1 cellular context compared by ENCODE assay signal in the genomic region with DNA sequence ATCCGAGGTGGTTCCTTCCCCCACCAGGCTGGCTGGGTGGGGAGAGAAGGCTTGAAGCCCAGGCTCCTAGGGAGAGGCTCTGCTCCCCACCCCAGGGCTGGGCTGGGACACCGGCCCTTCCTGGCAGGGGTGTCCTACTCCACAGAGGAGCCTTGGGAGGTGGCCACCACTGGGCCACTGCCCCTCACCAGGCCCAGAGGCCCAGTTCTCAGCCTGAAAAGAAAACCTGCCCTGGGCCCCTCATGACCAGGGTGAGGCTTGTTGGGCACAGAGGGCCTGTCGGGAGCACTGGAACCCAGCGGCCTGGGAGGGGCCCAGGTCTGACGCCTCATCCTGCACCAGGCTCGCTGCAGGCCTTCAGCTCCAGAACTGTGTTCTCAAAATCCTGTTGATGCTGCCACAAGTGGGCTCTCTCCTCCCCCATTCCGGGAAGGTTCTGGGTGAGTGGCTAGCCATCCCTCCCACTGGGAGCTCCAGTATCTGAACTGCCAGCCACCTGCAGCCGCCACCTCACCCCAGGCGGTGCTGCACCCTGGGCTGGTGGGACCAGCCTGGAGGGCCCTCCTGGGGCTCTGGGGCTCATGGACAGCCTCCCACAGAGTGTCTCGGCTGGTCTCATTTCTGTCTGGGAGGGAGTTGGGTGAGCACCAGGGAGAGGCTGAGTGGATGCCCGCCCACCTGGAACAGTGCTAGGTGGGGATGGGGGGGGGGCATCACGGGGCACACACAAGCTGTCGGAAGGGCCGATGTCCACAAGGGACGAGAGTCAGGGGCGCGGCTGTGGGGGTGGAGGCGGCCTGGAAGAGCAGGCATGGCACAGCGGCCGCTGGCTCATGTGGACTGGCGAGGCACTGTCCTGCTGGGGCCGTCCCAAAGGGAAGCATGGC.
TF ChIP-seq lines count a peak whose summit lies in the region.

No MANE protein-coding gene starts in this region.

TF ChIP-seq in GM23338, 12 proteins besides CTCF, POLR2A, EP300 and RAD21:
- TF ChIP-seq JUNB (IDR thresholded peaks at IDR 0.05; ENCODE audit: unreplicated experiment) (no peak), EZH2 (IDR thresholded peaks at IDR 0.05; ENCODE audit: low read depth, unreplicated experiment) (no peak), EZH2phosphoT487 (IDR thresholded peaks at IDR 0.05; ENCODE audit: unreplicated experiment) (no peak), POLR2AphosphoS5 (IDR thresholded peaks at IDR 0.05; ENCODE audit: low read depth) (no peak), STAT1 (IDR thresholded peaks at IDR 0.05; ENCODE audit: unreplicated experiment) (no peak), ZNF331 (CRISPR knock-in tag; IDR thresholded peaks at IDR 0.05; ENCODE audit: low read depth) (no peak), NANOG (IDR thresholded peaks at IDR 0.05; ENCODE audit: borderline replicate concordance) (no peak), ZNF114 (CRISPR knock-in tag; IDR thresholded peaks at IDR 0.05) (no peak), CREB1 (CRISPR knock-in tag; IDR thresholded peaks at IDR 0.05; ENCODE audit: low read depth) (no peak)
- TF ChIP-seq, protein P1, sequence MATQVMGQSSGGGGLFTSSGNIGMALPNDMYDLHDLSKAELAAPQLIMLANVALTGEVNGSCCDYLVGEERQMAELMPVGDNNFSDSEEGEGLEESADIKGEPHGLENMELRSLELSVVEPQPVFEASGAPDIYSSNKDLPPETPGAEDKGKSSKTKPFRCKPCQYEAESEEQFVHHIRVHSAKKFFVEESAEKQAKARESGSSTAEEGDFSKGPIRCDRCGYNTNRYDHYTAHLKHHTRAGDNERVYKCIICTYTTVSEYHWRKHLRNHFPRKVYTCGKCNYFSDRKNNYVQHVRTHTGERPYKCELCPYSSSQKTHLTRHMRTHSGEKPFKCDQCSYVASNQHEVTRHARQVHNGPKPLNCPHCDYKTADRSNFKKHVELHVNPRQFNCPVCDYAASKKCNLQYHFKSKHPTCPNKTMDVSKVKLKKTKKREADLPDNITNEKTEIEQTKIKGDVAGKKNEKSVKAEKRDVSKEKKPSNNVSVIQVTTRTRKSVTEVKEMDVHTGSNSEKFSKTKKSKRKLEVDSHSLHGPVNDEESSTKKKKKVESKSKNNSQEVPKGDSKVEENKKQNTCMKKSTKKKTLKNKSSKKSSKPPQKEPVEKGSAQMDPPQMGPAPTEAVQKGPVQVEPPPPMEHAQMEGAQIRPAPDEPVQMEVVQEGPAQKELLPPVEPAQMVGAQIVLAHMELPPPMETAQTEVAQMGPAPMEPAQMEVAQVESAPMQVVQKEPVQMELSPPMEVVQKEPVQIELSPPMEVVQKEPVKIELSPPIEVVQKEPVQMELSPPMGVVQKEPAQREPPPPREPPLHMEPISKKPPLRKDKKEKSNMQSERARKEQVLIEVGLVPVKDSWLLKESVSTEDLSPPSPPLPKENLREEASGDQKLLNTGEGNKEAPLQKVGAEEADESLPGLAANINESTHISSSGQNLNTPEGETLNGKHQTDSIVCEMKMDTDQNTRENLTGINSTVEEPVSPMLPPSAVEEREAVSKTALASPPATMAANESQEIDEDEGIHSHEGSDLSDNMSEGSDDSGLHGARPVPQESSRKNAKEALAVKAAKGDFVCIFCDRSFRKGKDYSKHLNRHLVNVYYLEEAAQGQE (IDR thresholded peaks at IDR 0.05; ENCODE audit: unreplicated experiment): no peak
- TF ChIP-seq, protein P2, sequence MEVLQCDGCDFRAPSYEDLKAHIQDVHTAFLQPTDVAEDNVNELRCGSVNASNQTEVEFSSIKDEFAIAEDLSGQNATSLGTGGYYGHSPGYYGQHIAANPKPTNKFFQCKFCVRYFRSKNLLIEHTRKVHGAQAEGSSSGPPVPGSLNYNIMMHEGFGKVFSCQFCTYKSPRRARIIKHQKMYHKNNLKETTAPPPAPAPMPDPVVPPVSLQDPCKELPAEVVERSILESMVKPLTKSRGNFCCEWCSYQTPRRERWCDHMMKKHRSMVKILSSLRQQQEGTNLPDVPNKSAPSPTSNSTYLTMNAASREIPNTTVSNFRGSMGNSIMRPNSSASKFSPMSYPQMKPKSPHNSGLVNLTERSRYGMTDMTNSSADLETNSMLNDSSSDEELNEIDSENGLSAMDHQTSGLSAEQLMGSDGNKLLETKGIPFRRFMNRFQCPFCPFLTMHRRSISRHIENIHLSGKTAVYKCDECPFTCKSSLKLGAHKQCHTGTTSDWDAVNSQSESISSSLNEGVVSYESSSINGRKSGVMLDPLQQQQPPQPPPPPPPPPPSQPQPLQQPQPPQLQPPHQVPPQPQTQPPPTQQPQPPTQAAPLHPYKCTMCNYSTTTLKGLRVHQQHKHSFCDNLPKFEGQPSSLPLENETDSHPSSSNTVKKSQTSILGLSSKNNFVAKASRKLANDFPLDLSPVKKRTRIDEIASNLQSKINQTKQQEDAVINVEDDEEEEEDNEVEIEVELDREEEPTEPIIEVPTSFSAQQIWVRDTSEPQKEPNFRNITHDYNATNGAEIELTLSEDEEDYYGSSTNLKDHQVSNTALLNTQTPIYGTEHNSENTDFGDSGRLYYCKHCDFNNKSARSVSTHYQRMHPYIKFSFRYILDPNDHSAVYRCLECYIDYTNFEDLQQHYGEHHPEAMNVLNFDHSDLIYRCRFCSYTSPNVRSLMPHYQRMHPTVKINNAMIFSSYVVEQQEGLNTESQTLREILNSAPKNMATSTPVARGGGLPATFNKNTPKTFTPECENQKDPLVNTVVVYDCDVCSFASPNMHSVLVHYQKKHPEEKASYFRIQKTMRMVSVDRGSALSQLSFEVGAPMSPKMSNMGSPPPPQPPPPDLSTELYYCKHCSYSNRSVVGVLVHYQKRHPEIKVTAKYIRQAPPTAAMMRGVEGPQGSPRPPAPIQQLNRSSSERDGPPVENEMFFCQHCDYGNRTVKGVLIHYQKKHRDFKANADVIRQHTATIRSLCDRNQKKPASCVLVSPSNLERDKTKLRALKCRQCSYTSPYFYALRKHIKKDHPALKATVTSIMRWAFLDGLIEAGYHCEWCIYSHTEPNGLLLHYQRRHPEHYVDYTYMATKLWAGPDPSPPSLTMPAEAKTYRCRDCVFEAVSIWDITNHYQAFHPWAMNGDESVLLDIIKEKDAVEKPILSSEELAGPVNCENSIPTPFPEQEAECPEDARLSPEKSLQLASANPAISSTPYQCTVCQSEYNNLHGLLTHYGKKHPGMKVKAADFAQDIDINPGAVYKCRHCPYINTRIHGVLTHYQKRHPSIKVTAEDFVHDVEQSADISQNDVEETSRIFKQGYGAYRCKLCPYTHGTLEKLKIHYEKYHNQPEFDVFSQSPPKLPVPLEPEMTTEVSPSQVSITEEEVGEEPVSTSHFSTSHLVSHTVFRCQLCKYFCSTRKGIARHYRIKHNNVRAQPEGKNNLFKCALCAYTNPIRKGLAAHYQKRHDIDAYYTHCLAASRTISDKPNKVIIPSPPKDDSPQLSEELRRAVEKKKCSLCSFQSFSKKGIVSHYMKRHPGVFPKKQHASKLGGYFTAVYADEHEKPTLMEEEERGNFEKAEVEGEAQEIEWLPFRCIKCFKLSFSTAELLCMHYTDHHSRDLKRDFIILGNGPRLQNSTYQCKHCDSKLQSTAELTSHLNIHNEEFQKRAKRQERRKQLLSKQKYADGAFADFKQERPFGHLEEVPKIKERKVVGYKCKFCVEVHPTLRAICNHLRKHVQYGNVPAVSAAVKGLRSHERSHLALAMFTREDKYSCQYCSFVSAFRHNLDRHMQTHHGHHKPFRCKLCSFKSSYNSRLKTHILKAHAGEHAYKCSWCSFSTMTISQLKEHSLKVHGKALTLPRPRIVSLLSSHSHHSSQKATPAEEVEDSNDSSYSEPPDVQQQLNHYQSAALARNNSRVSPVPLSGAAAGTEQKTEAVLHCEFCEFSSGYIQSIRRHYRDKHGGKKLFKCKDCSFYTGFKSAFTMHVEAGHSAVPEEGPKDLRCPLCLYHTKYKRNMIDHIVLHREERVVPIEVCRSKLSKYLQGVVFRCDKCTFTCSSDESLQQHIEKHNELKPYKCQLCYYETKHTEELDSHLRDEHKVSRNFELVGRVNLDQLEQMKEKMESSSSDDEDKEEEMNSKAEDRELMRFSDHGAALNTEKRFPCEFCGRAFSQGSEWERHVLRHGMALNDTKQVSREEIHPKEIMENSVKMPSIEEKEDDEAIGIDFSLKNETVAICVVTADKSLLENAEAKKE (CRISPR knock-in tag; IDR thresholded peaks at IDR 0.05): no peak
- TF ChIP-seq, protein P3, sequence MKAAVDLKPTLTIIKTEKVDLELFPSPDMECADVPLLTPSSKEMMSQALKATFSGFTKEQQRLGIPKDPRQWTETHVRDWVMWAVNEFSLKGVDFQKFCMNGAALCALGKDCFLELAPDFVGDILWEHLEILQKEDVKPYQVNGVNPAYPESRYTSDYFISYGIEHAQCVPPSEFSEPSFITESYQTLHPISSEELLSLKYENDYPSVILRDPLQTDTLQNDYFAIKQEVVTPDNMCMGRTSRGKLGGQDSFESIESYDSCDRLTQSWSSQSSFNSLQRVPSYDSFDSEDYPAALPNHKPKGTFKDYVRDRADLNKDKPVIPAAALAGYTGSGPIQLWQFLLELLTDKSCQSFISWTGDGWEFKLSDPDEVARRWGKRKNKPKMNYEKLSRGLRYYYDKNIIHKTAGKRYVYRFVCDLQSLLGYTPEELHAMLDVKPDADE (IDR thresholded peaks at IDR 0.05): no peak
